19 cellular contexts compared by ENCODE assay signal in genomic region chr22:20260071-20260722, GRCh38. TPM values are rescaled to one million over a fixed set of nuclear protein-coding genes. Genes with fewer than 3 reads are reported as not detected.
A peak's percentile ranks its signal among the peaks of the same experiment; 100 is the strongest.
DNase-seq lines count a peak whose midpoint lies in the region; ATAC-seq, FAIRE-seq and TF ChIP-seq lines count a peak whose summit lies in the region.
"Had no signal": no experiment of that assay in that cellular context is flagged by ENCODE, and none has a peak within 500 bp of the region (broad histone marks: within the 10 kb centered on the region; RNA-seq: fewer than 3 reads in every experiment).

No MANE protein-coding gene starts in this region.

- FAIRE-seq in K562 (lab: Jason Lieb, UNC) = no peak
- FAIRE-seq: GM12878, GM19239, H54 had no signal

- peaks cover 0 to 6% (median 0%) of the 10 kb centered on the region in 7 donors for H3K4me1 Mint-ChIP-seq in naive thymus-derived CD4-positive, alpha-beta T cell
- H3K4me1 Mint-ChIP-seq: CD4-positive, CD25-positive, alpha-beta regulatory T cell had no signal

- ATAC-seq in K562 = no peak
- ATAC-seq in GM19397 (IDR thresholded peaks at IDR 0.05; ENCODE audit: unreplicated experiment) = no peak
- no peak for ATAC-seq in naive thymus-derived CD4-positive, alpha-beta T cell
- ATAC-seq: CD8-positive, alpha-beta T cell; GM12878; GM23338 had no signal

- no peaks in the 10 kb centered on the region for H3K79me2 ChIP-seq in K562 (ENCODE audit: control insufficient read depth, insufficient read depth, low read length)

- H2AFZ ChIP-seq in K562 (ENCODE audit: low read depth, low read length) = no peak overlapping the region
- H2AFZ ChIP-seq: GM23338 had no signal

- CTCF ChIA-PET in HEK293 (lab: Yijun Ruan, JAX) = interaction anchor here (0.6 to 1.1 kb wide), 3 partner anchors 26 to 64 kb away, joined by 3 to 4 read pairs (median 3); no protein-coding TSS in a partner anchor
- CTCF ChIA-PET in K562 (lab: Yijun Ruan, JAX; ENCODE audit: low intra/inter-chr PET ratio) = no interaction called here
- CTCF ChIA-PET in naive thymus-derived CD4-positive, alpha-beta T cell (lab: Charles Lee) = no interaction called here

- intact Hi-C loops in K562 (cut with micrococcal nuclease) = no loop called here
- intact Hi-C loops in naive thymus-derived CD4-positive, alpha-beta T cell (cut with micrococcal nuclease) = no loop called here

- DNase-seq in K562 (ENCODE audit: extremely low read depth in 1 of 4, low spot score in 3 of 4) (peak in 2 of 4 experiments; percentile 44 to 53), left kidney (ENCODE audit: low read depth, low spot score) (peak; percentile 53), medulla oblongata (ENCODE audit: extremely low spot score) (no peak), MV-4-11 (lab: John Stamatoyannopoulos, UW) (no peak)
- DNase-seq in naive thymus-derived CD4-positive, alpha-beta T cell = no peak
- DNase-seq: Caco-2; CD4-positive, CD25-positive, alpha-beta regulatory T cell; CD8-positive, alpha-beta T cell; DMS153; DND-41; GDM1; HCEC 1CT had no signal

- H3K27ac ChIP-seq in HEK293 (ENCODE audit: extremely low read depth, low read depth, low read length) (no peak overlapping the region), K562 (ENCODE audit: extremely low read depth, low read depth, low read length) (no peak overlapping the region)
- no peak overlapping the region for H3K27ac ChIP-seq in naive thymus-derived CD4-positive, alpha-beta T cell (ENCODE audit: low read depth, low read length)
- H3K27ac ChIP-seq: C4-2B had no signal

- 21% methylated on average over 19 of the region's 19 CpGs for WGBS in K562 (ENCODE audit: insufficient coverage, low coverage, missing lambda C conversion rate)

- no peak overlapping the region for H3K4me3 Mint-ChIP-seq in naive thymus-derived CD4-positive, alpha-beta T cell
- H3K4me3 Mint-ChIP-seq: CD4-positive, CD25-positive, alpha-beta regulatory T cell; CD8-positive, alpha-beta T cell; GM23338 had no signal

- H3K4me3 ChIP-seq in HEK293 (ENCODE audit: low read depth, low read length) (no peak overlapping the region), K562 (no peak overlapping the region)
- H3K4me3 ChIP-seq in naive thymus-derived CD4-positive, alpha-beta T cell (ENCODE audit: low read length) = no peak overlapping the region
- H3K4me3 ChIP-seq: GM12878, GM23338 had no signal

- H3K9me1 ChIP-seq in K562 (ENCODE audit: control insufficient read depth, insufficient read depth, low read length) = peaks cover 6% of the 10 kb centered on the region

- no peak overlapping the region for H3K4me2 ChIP-seq in K562 (ENCODE audit: insufficient read depth, low read length)
- H3K4me2 ChIP-seq: GM23338 had no signal

- TF ChIP-seq RAD21 in K562 (CRISPR knock-in tag; conservative IDR thresholded peaks at IDR 0.05 in 1 of 2, IDR thresholded peaks at IDR 0.05 in 1 of 2) = no peak

- no peak overlapping the region for H3K27ac Mint-ChIP-seq in naive thymus-derived CD4-positive, alpha-beta T cell
- H3K27ac Mint-ChIP-seq: CD4-positive, CD25-positive, alpha-beta regulatory T cell; CD8-positive, alpha-beta T cell; GM23338 had no signal

- no TSS peak for BruUV-seq in K562 (replicated peaks; lab: Mats Ljungman, UMichigan)

- no peaks in the 10 kb centered on the region for H3K36me3 Mint-ChIP-seq in naive thymus-derived CD4-positive, alpha-beta T cell
- H3K36me3 Mint-ChIP-seq: CD4-positive, CD25-positive, alpha-beta regulatory T cell; CD8-positive, alpha-beta T cell had no signal

- in situ Hi-C loops in K562 (cut with MboI) = no loop called here

- POLR2A ChIA-PET in HEK293 (lab: Yijun Ruan, JAX) (no interaction called here), K562 (lab: Yijun Ruan, JAX) (interaction anchor here (0.6 to 1.4 kb wide), 3 partner anchors 14 to 106 kb away, joined by 3 to 5 read pairs (median 3); no protein-coding TSS in a partner anchor)
- POLR2A ChIA-PET in naive thymus-derived CD4-positive, alpha-beta T cell (lab: Charles Lee) = no interaction called here

- H4K20me1 ChIP-seq in K562 (replicated peaks; ENCODE audit: control insufficient read depth, insufficient read depth, low read length) = peaks cover 55% of the 10 kb centered on the region

- TF ChIP-seq CTCF in HEK293 (tag by site-specific recombination; IDR thresholded peaks at IDR 0.05) (no peak), K562 (IDR thresholded peaks at IDR 0.05 in 2 of 3, conservative IDR thresholded peaks at IDR 0.05 in 1 of 3; ENCODE audit: insufficient read depth in 2 of 3, low read depth in 1 of 3, low read length in 3 of 3) (no peak)

- H3K27me3 ChIP-seq in K562 (ENCODE audit: control insufficient read depth in 2 of 2, insufficient read depth in 2 of 2, low read length in 2 of 2) = peaks cover 7 to 50% of the 10 kb centered on the region in 2 experiments; a peak in 4 of 5 replicates
- no peaks in the 10 kb centered on the region for H3K27me3 ChIP-seq in naive thymus-derived CD4-positive, alpha-beta T cell (ENCODE audit: control insufficient read depth in 2 of 2, insufficient read depth in 2 of 2, low read length in 2 of 2)

- H3K9me3 Mint-ChIP-seq in naive thymus-derived CD4-positive, alpha-beta T cell = no peaks in the 10 kb centered on the region
- H3K9me3 Mint-ChIP-seq: CD4-positive, CD25-positive, alpha-beta regulatory T cell; CD8-positive, alpha-beta T cell; GM23338 had no signal

- H3K27me3 Mint-ChIP-seq in naive thymus-derived CD4-positive, alpha-beta T cell = no peaks in the 10 kb centered on the region

- H3K36me3 ChIP-seq in HEK293 (ENCODE audit: control insufficient read depth in 2 of 2, insufficient read depth in 1 of 2, low read length in 2 of 2) (no peaks in the 10 kb centered on the region), K562 (ENCODE audit: control insufficient read depth, insufficient read depth, low read length) (no peaks in the 10 kb centered on the region)
- no peaks in the 10 kb centered on the region for H3K36me3 ChIP-seq in naive thymus-derived CD4-positive, alpha-beta T cell (ENCODE audit: control insufficient read depth in 2 of 3, insufficient read depth in 3 of 3, low read length in 3 of 3)

- peak overlapping the region in 1 of 2 experiments; percentile 8; a peak in 1 of 4 replicates for H3K9ac ChIP-seq in K562 (ENCODE audit: insufficient read depth in 1 of 2, low read depth in 2 of 2, low read length in 2 of 2)

- TF ChIP-seq EP300 in K562 (IDR thresholded peaks at IDR 0.05; ENCODE audit: low read length) = no peak

- no peak for TF ChIP-seq POLR2A in K562 (conservative IDR thresholded peaks at IDR 0.05)

- no peaks in the 10 kb centered on the region for H3K9me3 ChIP-seq in HEK293 (ENCODE audit: control insufficient read depth, insufficient read depth, low read depth, low read length)
- H3K9me3 ChIP-seq in K562 (replicated peaks; ENCODE audit: control insufficient read depth, insufficient read depth, low read depth, low read length) = no peaks in the 10 kb centered on the region
- H3K9me3 ChIP-seq in naive thymus-derived CD4-positive, alpha-beta T cell (ENCODE audit: control insufficient read depth in 2 of 3, low read length in 3 of 3) = no peaks in the 10 kb centered on the region
- H3K9me3 ChIP-seq: Caco-2 had no signal

- H3K4me1 ChIP-seq in HEK293 (ENCODE audit: control insufficient read depth, insufficient read depth, low read length) (no peaks in the 10 kb centered on the region), K562 (replicated peaks in 1 of 2; ENCODE audit: control insufficient read depth in 2 of 2, insufficient read depth in 2 of 2, low read length in 2 of 2) (peaks cover 7 to 71% of the 10 kb centered on the region in 2 experiments)
- no peaks in the 10 kb centered on the region for H3K4me1 ChIP-seq in naive thymus-derived CD4-positive, alpha-beta T cell (ENCODE audit: control insufficient read depth in 2 of 2, insufficient read depth in 2 of 2, low read length in 2 of 2)
- H3K4me1 ChIP-seq: Caco-2 had no signal

RNA-seq across cellular contexts. Expression of gene RTN4R, which starts 7.9 kb away (rescaled TPM):
- total RNA-seq in K562 (2011; cell fraction: chromatin; rRNA removed; ENCODE audit: low replicate concordance) = 0.62 and 4.8 TPM in 2 replicates
- 7.4 and 9.8 TPM in 2 replicates for total RNA-seq in K562 (2011; cell fraction: nucleolus; rRNA removed)
- total RNA-seq in K562 (2011; cell fraction: nucleoplasm; rRNA removed) = 3.2 and 3.7 TPM in 2 replicates
- total RNA-seq in K562 (2014; rRNA removed) = 1.5 and 2.3 TPM in 2 replicates
- not detected in 2 replicates for total RNA-seq in K562 (2014; rRNA removed; fragmentation: Illumina TruSeq; extraction: Trizol)
- total RNA-seq in K562 (2015; rRNA removed; fragmentation: Illumina TruSeq; extraction: Trizol) = 0.41 and 0.43 TPM in 2 replicates
- 2.8 and 3.0 TPM in 2 replicates for total RNA-seq in K562 (2021)
- polyA plus RNA-seq in K562 (2011; rRNA removed) = 1.3 and 4.4 TPM in 2 replicates
- 5.9 and 9.9 TPM in 2 replicates for polyA plus RNA-seq in K562 (2011; cell fraction: cytosol; rRNA removed)
- polyA plus RNA-seq in K562 (2011; cell fraction: nucleus; rRNA removed) = 2.9 and 3.5 TPM in 2 replicates
- polyA plus RNA-seq in K562 (2012) = 2.9 and 4.6 TPM in 2 replicates
- polyA plus RNA-seq in K562 (2014; fragmentation: Illumina TruSeq; extraction: Trizol) = 0.46 TPM in 1 of 2 replicates, not detected in the other
- polyA plus RNA-seq in K562 (2014; fragmentation: Nextera tagmentation; extraction: Ambion mirVana) = under 1 TPM in 1 of 2 experiments, not detected in 1; 0.04 TPM
- 1.2 and 2.3 TPM in 2 replicates for polyA plus RNA-seq in K562 (2014; rRNA removed)
- polyA minus RNA-seq in K562 (2011; rRNA and poly(A)+ RNA removed) = 1.0 and 1.5 TPM in 2 replicates
- 5.1 and 13.6 TPM in 2 replicates for polyA minus RNA-seq in K562 (2011; cell fraction: cytosol; rRNA and poly(A)+ RNA removed)
- polyA minus RNA-seq in K562 (2011; cell fraction: nucleus; rRNA and poly(A)+ RNA removed) = 0.40 and 1.3 TPM in 2 replicates
- total RNA-seq in naive thymus-derived CD4-positive, alpha-beta T cell = 1 to 10 TPM in 4 of 5 experiments, under 1 TPM in 1; 0.98 to 2.7 (median 1.8) TPM
- polyA plus RNA-seq in naive thymus-derived CD4-positive, alpha-beta T cell = 1 to 10 TPM; 2.2 to 2.9 TPM

RNA-seq across cellular contexts. Expression of gene DGCR6L, which starts 59.7 kb away (rescaled TPM):
- total RNA-seq in K562 (2011; cell fraction: chromatin; rRNA removed; ENCODE audit: low replicate concordance) = 5.8 and 25.8 TPM in 2 replicates
- total RNA-seq in K562 (2011; cell fraction: nucleolus; rRNA removed) = 37.9 and 39.6 TPM in 2 replicates
- total RNA-seq in K562 (2011; cell fraction: nucleoplasm; rRNA removed) = 19.9 and 28.5 TPM in 2 replicates
- total RNA-seq in K562 (2014; rRNA removed) = 151 and 163 TPM in 2 replicates
- total RNA-seq in K562 (2014; rRNA removed; fragmentation: Illumina TruSeq; extraction: Trizol) = 14.1 and 20.0 TPM in 2 replicates
- total RNA-seq in K562 (2015; rRNA removed; fragmentation: Illumina TruSeq; extraction: Trizol) = 78.1 and 78.6 TPM in 2 replicates
- 95.3 and 101 TPM in 2 replicates for total RNA-seq in K562 (2021)
- polyA plus RNA-seq in K562 (2011; rRNA removed) = 51.0 and 88.0 TPM in 2 replicates
- polyA plus RNA-seq in K562 (2011; cell fraction: cytosol; rRNA removed) = 116 and 204 TPM in 2 replicates
- polyA plus RNA-seq in K562 (2011; cell fraction: nucleus; rRNA removed) = 72.9 and 95.1 TPM in 2 replicates
- 80.6 and 161 TPM in 2 replicates for polyA plus RNA-seq in K562 (2012)
- polyA plus RNA-seq in K562 (2014; fragmentation: Illumina TruSeq; extraction: Trizol) = 40.4 and 66.5 TPM in 2 replicates
- polyA plus RNA-seq in K562 (2014; fragmentation: Nextera tagmentation; extraction: Ambion mirVana) = 1 to 10 TPM; 3.6 to 8.1 TPM
- polyA plus RNA-seq in K562 (2014; rRNA removed) = 113 and 117 TPM in 2 replicates
- polyA minus RNA-seq in K562 (2011; rRNA and poly(A)+ RNA removed) = 14.8 and 17.4 TPM in 2 replicates
- polyA minus RNA-seq in K562 (2011; cell fraction: cytosol; rRNA and poly(A)+ RNA removed) = 35.4 and 39.9 TPM in 2 replicates
- 29.2 and 43.1 TPM in 2 replicates for polyA minus RNA-seq in K562 (2011; cell fraction: nucleus; rRNA and poly(A)+ RNA removed)
- total RNA-seq in naive thymus-derived CD4-positive, alpha-beta T cell = 10 to 100 TPM; 29.4 to 55.3 (median 43.7) TPM
- polyA plus RNA-seq in naive thymus-derived CD4-positive, alpha-beta T cell = 100 to 1,000 TPM; 115 to 158 TPM

Comparison
In these comparisons a context has a peak if more than half of its experiments do, and no peak if none do; other contexts are left out.
1. Of the 44 proteins assayed by ChIP-seq in both K562 and HEK293: peak only in K562: ZBTB7A and ZNF830; only in HEK293: none; in both: none; in neither: 41; mixed calls (peak in some experiments, not most) for 1.